1 cellular context compared by ENCODE assay signal in genomic region chr10:113854757-113855626, GRCh38.
TF ChIP-seq lines count a peak whose summit lies in the region.

No MANE protein-coding gene starts in this region.

TF ChIP-seq in HEK293, 187 proteins besides CTCF, POLR2A, EP300 and RAD21 (continued from another document and continues in another):
- TF ChIP-seq, protein P1, sequence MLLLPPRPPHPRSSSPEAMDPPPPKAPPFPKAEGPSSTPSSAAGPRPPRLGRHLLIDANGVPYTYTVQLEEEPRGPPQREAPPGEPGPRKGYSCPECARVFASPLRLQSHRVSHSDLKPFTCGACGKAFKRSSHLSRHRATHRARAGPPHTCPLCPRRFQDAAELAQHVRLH (tag by site-specific recombination; IDR thresholded peaks at IDR 0.05), result no peak
- 0 out of 2 replicates have a peak, but pooled peaks have one; percentile 2 for TF ChIP-seq ZSCAN4 (tag by site-specific recombination; IDR thresholded peaks at IDR 0.05)
- TF ChIP-seq EGR2 (tag by site-specific recombination; IDR thresholded peaks at IDR 0.05; ENCODE audit: low read depth), result no peak
- no peak for TF ChIP-seq ZSCAN16 (tag by site-specific recombination; IDR thresholded peaks at IDR 0.05)
- TF ChIP-seq TRIM28 (IDR thresholded peaks at IDR 0.05; ENCODE audit: borderline replicate concordance, low read length), result no peak
- peak; percentile 87 for TF ChIP-seq GLIS1 (tag by site-specific recombination; IDR thresholded peaks at IDR 0.05)
- no peak for TF ChIP-seq SCRT1 (tag by site-specific recombination; IDR thresholded peaks at IDR 0.05; ENCODE audit: borderline replicate concordance)
- TF ChIP-seq ZNF449 (tag by site-specific recombination; IDR thresholded peaks at IDR 0.05), result 0 out of 2 replicates have a peak, but pooled peaks have one; percentile 46
- peak; percentile 87 for TF ChIP-seq ZNF423 (tag by site-specific recombination; IDR thresholded peaks at IDR 0.05)
- no peak for TF ChIP-seq ZNF274 (IDR thresholded peaks at IDR 0.05; ENCODE audit: low read length)
- TF ChIP-seq ZNF274 (tag by site-specific recombination; IDR thresholded peaks at IDR 0.05; ENCODE audit: borderline replicate concordance), result no peak
- no peak; the same call in 1 of the 2 replicates for TF ChIP-seq KLF1 (tag by site-specific recombination; IDR thresholded peaks at IDR 0.05)
- no peak for TF ChIP-seq ZNF26 (tag by site-specific recombination; IDR thresholded peaks at IDR 0.05)
- TF ChIP-seq ZNF391 (tag by site-specific recombination; IDR thresholded peaks at IDR 0.05; ENCODE audit: borderline replicate concordance, low read depth), result 0 out of 2 replicates have a peak, but pooled peaks have one; percentile 26
- peak; percentile 57; the same call in 1 of the 2 replicates for TF ChIP-seq KLF9 (tag by site-specific recombination; IDR thresholded peaks at IDR 0.05; ENCODE audit: low read depth)
- TF ChIP-seq YY2 (tag by site-specific recombination; IDR thresholded peaks at IDR 0.05), result peak; percentile 75
- no peak for TF ChIP-seq ZNF768 (tag by site-specific recombination; IDR thresholded peaks at IDR 0.05)
- TF ChIP-seq ZNF544 (tag by site-specific recombination; IDR thresholded peaks at IDR 0.05), result no peak
- peak; percentile 58 for TF ChIP-seq ZNF341 (tag by site-specific recombination; IDR thresholded peaks at IDR 0.05; ENCODE audit: low read depth)
- peak; percentile 100 for TF ChIP-seq ZNF362 (tag by site-specific recombination; IDR thresholded peaks at IDR 0.05)
- TF ChIP-seq ZBTB21 (tag by site-specific recombination; IDR thresholded peaks at IDR 0.05), result no peak
- TF ChIP-seq, protein P2, sequence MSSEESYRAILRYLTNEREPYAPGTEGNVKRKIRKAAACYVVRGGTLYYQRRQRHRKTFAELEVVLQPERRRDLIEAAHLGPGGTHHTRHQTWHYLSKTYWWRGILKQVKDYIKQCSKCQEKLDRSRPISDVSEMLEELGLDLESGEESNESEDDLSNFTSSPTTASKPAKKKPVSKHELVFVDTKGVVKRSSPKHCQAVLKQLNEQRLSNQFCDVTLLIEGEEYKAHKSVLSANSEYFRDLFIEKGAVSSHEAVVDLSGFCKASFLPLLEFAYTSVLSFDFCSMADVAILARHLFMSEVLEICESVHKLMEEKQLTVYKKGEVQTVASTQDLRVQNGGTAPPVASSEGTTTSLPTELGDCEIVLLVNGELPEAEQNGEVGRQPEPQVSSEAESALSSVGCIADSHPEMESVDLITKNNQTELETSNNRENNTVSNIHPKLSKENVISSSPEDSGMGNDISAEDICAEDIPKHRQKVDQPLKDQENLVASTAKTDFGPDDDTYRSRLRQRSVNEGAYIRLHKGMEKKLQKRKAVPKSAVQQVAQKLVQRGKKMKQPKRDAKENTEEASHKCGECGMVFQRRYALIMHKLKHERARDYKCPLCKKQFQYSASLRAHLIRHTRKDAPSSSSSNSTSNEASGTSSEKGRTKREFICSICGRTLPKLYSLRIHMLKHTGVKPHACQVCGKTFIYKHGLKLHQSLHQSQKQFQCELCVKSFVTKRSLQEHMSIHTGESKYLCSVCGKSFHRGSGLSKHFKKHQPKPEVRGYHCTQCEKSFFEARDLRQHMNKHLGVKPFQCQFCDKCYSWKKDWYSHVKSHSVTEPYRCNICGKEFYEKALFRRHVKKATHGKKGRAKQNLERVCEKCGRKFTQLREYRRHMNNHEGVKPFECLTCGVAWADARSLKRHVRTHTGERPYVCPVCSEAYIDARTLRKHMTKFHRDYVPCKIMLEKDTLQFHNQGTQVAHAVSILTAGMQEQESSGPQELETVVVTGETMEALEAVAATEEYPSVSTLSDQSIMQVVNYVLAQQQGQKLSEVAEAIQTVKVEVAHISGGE (tag by site-specific recombination; conservative IDR thresholded peaks at IDR 0.05; ENCODE audit: low read depth), result peak; percentile 9; the same call in 1 of the 2 replicates
- peak; percentile 16; the same call in 1 of the 2 replicates for TF ChIP-seq ZXDB (tag by site-specific recombination; IDR thresholded peaks at IDR 0.05)
- TF ChIP-seq OVOL3 (tag by site-specific recombination; IDR thresholded peaks at IDR 0.05), result no peak
- TF ChIP-seq SP2 (tag by site-specific recombination; IDR thresholded peaks at IDR 0.05), result peak; percentile 61
- TF ChIP-seq GLIS2 (tag by site-specific recombination; IDR thresholded peaks at IDR 0.05), result peak; percentile 100
- no peak for TF ChIP-seq ZNF280C (tag by site-specific recombination; IDR thresholded peaks at IDR 0.05)
- no peak for TF ChIP-seq ZNF585B (tag by site-specific recombination; IDR thresholded peaks at IDR 0.05)
- 0 out of 2 replicates have a peak, but pooled peaks have one; percentile 39 for TF ChIP-seq IKZF3 (tag by site-specific recombination; IDR thresholded peaks at IDR 0.05)
- 0 out of 2 replicates have a peak, but pooled peaks have one; percentile 10 for TF ChIP-seq REST (tag by site-specific recombination; IDR thresholded peaks at IDR 0.05)
- TF ChIP-seq, protein P3, sequence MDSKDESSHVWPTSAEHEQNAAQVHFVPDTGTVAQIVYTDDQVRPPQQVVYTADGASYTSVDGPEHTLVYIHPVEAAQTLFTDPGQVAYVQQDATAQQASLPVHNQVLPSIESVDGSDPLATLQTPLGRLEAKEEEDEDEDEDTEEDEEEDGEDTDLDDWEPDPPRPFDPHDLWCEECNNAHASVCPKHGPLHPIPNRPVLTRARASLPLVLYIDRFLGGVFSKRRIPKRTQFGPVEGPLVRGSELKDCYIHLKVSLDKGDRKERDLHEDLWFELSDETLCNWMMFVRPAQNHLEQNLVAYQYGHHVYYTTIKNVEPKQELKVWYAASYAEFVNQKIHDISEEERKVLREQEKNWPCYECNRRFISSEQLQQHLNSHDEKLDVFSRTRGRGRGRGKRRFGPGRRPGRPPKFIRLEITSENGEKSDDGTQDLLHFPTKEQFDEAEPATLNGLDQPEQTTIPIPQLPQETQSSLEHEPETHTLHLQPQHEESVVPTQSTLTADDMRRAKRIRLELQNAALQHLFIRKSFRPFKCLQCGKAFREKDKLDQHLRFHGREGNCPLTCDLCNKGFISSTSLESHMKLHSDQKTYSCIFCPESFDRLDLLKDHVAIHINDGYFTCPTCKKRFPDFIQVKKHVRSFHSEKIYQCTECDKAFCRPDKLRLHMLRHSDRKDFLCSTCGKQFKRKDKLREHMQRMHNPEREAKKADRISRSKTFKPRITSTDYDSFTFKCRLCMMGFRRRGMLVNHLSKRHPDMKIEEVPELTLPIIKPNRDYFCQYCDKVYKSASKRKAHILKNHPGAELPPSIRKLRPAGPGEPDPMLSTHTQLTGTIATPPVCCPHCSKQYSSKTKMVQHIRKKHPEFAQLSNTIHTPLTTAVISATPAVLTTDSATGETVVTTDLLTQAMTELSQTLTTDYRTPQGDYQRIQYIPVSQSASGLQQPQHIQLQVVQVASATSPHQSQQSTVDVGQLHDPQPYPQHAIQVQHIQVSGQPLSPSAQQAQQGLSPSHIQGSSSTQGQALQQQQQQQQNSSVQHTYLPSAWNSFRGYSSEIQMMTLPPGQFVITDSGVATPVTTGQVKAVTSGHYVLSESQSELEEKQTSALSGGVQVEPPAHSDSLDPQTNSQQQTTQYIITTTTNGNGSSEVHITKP (tag by site-specific recombination; IDR thresholded peaks at IDR 0.05), result peak; percentile 69
- peak; percentile 87 for TF ChIP-seq ZBTB20 (tag by site-specific recombination; IDR thresholded peaks at IDR 0.05)
- TF ChIP-seq, protein P4, sequence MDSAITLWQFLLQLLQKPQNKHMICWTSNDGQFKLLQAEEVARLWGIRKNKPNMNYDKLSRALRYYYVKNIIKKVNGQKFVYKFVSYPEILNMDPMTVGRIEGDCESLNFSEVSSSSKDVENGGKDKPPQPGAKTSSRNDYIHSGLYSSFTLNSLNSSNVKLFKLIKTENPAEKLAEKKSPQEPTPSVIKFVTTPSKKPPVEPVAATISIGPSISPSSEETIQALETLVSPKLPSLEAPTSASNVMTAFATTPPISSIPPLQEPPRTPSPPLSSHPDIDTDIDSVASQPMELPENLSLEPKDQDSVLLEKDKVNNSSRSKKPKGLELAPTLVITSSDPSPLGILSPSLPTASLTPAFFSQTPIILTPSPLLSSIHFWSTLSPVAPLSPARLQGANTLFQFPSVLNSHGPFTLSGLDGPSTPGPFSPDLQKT (IDR thresholded peaks at IDR 0.05; ENCODE audit: borderline replicate concordance, low read depth, low read length), result peak; percentile 43; the same call in 1 of the 2 replicates
- no peak for TF ChIP-seq ZNF621 (tag by site-specific recombination; IDR thresholded peaks at IDR 0.05)
- TF ChIP-seq PRDM1 (tag by site-specific recombination; IDR thresholded peaks at IDR 0.05), result no peak
- peak; percentile 69; the same call in 1 of the 2 replicates for TF ChIP-seq ZSCAN30 (tag by site-specific recombination; IDR thresholded peaks at IDR 0.05)
